17 cellular contexts compared by ENCODE assay signal in genomic region chr18:78238404-78239089, GRCh38.
DNase-seq lines count a peak whose midpoint lies in the region; ATAC-seq and TF ChIP-seq lines count a peak whose summit lies in the region.
"Had no signal": no experiment of that assay in that cellular context is flagged by ENCODE, and none has a peak within 500 bp of the region (broad histone marks: within the 10 kb centered on the region; RNA-seq: fewer than 3 reads in every experiment).

No MANE protein-coding gene starts in this region.

- H3K4me3 ChIP-seq in DND-41 (ENCODE audit: low read depth in 1 of 2, low read length in 2 of 2): no peak overlapping the region
- no peak overlapping the region for H3K4me3 ChIP-seq in GM23338
- no peak overlapping the region for H3K4me3 ChIP-seq in lower leg skin (ENCODE audit: low read depth, poor library complexity, severe bottlenecking)
- H3K4me3 ChIP-seq in tibial artery: no peak overlapping the region
- H3K4me3 ChIP-seq: heart right ventricle, lower lobe of right lung, skin epidermis, suprapubic skin had no signal

- H3K27me3 Mint-ChIP-seq in GM23338 (ENCODE audit: insufficient read depth, low read depth, poor library complexity) (peaks cover 19% of the 10 kb centered on the region), brain (peaks cover 10% of the 10 kb centered on the region)
- no peaks in the 10 kb centered on the region for H3K27me3 Mint-ChIP-seq in natural killer cell treated with Interleukin-12 subunit alpha and Interleukin-12 subunit beta and Interleukin-15 and Interleukin-18, amount 100 ng/mL, for 72 hours
- H3K27me3 Mint-ChIP-seq: activated CD4-positive, alpha-beta memory T cell treated with anti-CD3 and anti-CD28 coated beads, Interleukin-2, amount 10 ng/mL, durations not matched to agents 7 days and 5 days had no signal

- H3K27me3 ChIP-seq in DND-41 (ENCODE audit: insufficient read depth, low read length, poor library complexity) (no peaks in the 10 kb centered on the region), GM23338 (ENCODE audit: insufficient read depth) (no peaks in the 10 kb centered on the region), tibial artery (no peaks in the 10 kb centered on the region)
- H3K27me3 ChIP-seq: heart right ventricle, suprapubic skin had no signal

- H4K20me1 ChIP-seq in DND-41 (ENCODE audit: insufficient read depth, low read length): no peaks in the 10 kb centered on the region
- no peaks in the 10 kb centered on the region for H4K20me1 ChIP-seq in GM23338 (replicated peaks; ENCODE audit: insufficient read depth)

- H2AFZ ChIP-seq in DND-41 (ENCODE audit: low read depth, low read length): no peak overlapping the region
- no peak overlapping the region for H2AFZ ChIP-seq in GM23338

- no peak overlapping the region for H3K9ac ChIP-seq in DND-41 (ENCODE audit: low read depth, low read length)

- peak; percentile 10 for DNase-seq in DND-41
- DNase-seq in GM23338 (ENCODE audit: low spot score): peak; percentile 1
- no peak for DNase-seq in natural killer cell treated with Interleukin-12 subunit alpha and Interleukin-12 subunit beta and Interleukin-15 and Interleukin-18, amount 100 ng/mL, for 72 hours (ENCODE audit: low spot score)
- DNase-seq in lower leg skin (ENCODE audit: low spot score in 2 of 2): no peak
- DNase-seq in tibial artery: no peak
- no peak for DNase-seq in NCI-H2081 (lab: John Stamatoyannopoulos, UW)
- DNase-seq in NCI-H1436 treated with DMSO at 0.1 percent for 48 hours (lab: John Stamatoyannopoulos, UW): no peak
- DNase-seq: activated CD4-positive, alpha-beta memory T cell treated with anti-CD3 and anti-CD28 coated beads, Interleukin-2, amount 10 ng/mL, durations not matched to agents 7 days and 5 days; heart right ventricle; lower lobe of right lung; NCI-H1417 treated with DMSO at 0.1 percent for 48 hours; NCI-H446; NK-92 treated with Interleukin-12 subunit alpha and Interleukin-12 subunit beta, amount 100 ng/mL, for 24 hours; stimulated activated CD4-positive, alpha-beta T cell treated with anti-CD3 and anti-CD28 coated beads, Interleukin-4, amount 100 ng/mL, for 24 hours had no signal

- TF ChIP-seq CTCF in DND-41 (IDR thresholded peaks at IDR 0.05; ENCODE audit: borderline replicate concordance, extremely low read depth, low read length, poor library complexity, severe bottlenecking) (no peak), GM23338 (conservative IDR thresholded peaks at IDR 0.05; ENCODE audit: low read depth in 2 of 2) (no peak), brain (conservative IDR thresholded peaks at IDR 0.05) (no peak), lower leg skin (IDR thresholded peaks at IDR 0.05) (no peak), tibial artery (IDR thresholded peaks at IDR 0.05) (no peak)

- ATAC-seq in DND-41 (ENCODE audit: insufficient read depth, low read depth) (peak; percentile 39; the same call in 1 of the 3 replicates), GM23338 (no peak)
- ATAC-seq in natural killer cell treated with Interleukin-12 subunit alpha and Interleukin-12 subunit beta and Interleukin-15 and Interleukin-18, amount 100 ng/mL, for 72 hours: peak; percentile 24 to 41
- ATAC-seq: heart right ventricle had no signal

- no peaks in the 10 kb centered on the region for H3K9me2 ChIP-seq in GM23338 (ENCODE audit: insufficient read depth)

- intact Hi-C loops in lower leg skin (cut with DNase I; ENCODE audit: low total_unique reads) (no loop called here), tibial artery (cut with DNase I; ENCODE audit: low total_unique reads) (no loop called here)

- H3K4me1 Mint-ChIP-seq in GM23338: no peaks in the 10 kb centered on the region; the same call in 2 of the 3 replicates
- H3K4me1 Mint-ChIP-seq in brain: peaks cover 42% of the 10 kb centered on the region
- H3K4me1 Mint-ChIP-seq in natural killer cell treated with Interleukin-12 subunit alpha and Interleukin-12 subunit beta and Interleukin-15 and Interleukin-18, amount 100 ng/mL, for 72 hours (ENCODE audit: low read depth in 2 of 2): peaks cover 3 to 6% of the 10 kb centered on the region in 2 donors

- H3K27ac Mint-ChIP-seq in GM23338: peak overlapping the region; percentile 6; the same call in 1 of the 2 replicates
- peak overlapping the region in 3 of 5 experiments; percentile 3 to 85 (median 6) for H3K27ac Mint-ChIP-seq in brain
- H3K27ac Mint-ChIP-seq in natural killer cell treated with Interleukin-12 subunit alpha and Interleukin-12 subunit beta and Interleukin-15 and Interleukin-18, amount 100 ng/mL, for 72 hours: no peak overlapping the region
- H3K27ac Mint-ChIP-seq: activated CD4-positive, alpha-beta memory T cell treated with anti-CD3 and anti-CD28 coated beads, Interleukin-2, amount 10 ng/mL, durations not matched to agents 7 days and 5 days had no signal

- H3K9me3 ChIP-seq in DND-41 (ENCODE audit: insufficient read depth, low read length, severe bottlenecking) (peaks cover 4% of the 10 kb centered on the region), tibial artery (no peaks in the 10 kb centered on the region)
- H3K9me3 ChIP-seq: heart right ventricle, lower lobe of right lung, suprapubic skin had no signal

- WGBS in lower leg skin, 2 donors: 87 to 94% methylated on average over 37 to 46 of the region's 46 CpGs

- no peaks in the 10 kb centered on the region for H3K79me2 ChIP-seq in DND-41 (ENCODE audit: insufficient read depth, low read length)
- no peaks in the 10 kb centered on the region for H3K79me2 ChIP-seq in GM23338 (replicated peaks; ENCODE audit: insufficient read depth)

- H3K4me3 Mint-ChIP-seq in GM23338 (peak overlapping the region; percentile 39), brain (peak overlapping the region in 1 of 5 experiments; percentile 4)
- H3K4me3 Mint-ChIP-seq in natural killer cell treated with Interleukin-12 subunit alpha and Interleukin-12 subunit beta and Interleukin-15 and Interleukin-18, amount 100 ng/mL, for 72 hours: no peak overlapping the region
- H3K4me3 Mint-ChIP-seq: activated CD4-positive, alpha-beta memory T cell treated with anti-CD3 and anti-CD28 coated beads, Interleukin-2, amount 10 ng/mL, durations not matched to agents 7 days and 5 days had no signal

- peaks cover 96% of the 10 kb centered on the region for H3K9me3 Mint-ChIP-seq in GM23338
- peaks cover 0 to 57% (median 6%) of the 10 kb centered on the region in 5 experiments for H3K9me3 Mint-ChIP-seq in brain
- peaks cover 6% of the 10 kb centered on the region for H3K9me3 Mint-ChIP-seq in natural killer cell treated with Interleukin-12 subunit alpha and Interleukin-12 subunit beta and Interleukin-15 and Interleukin-18, amount 100 ng/mL, for 72 hours

- no peak overlapping the region for H3K27ac ChIP-seq in DND-41 (ENCODE audit: low read length)
- H3K27ac ChIP-seq in GM23338 (ENCODE audit: low read depth): no peak overlapping the region
- no peak overlapping the region for H3K27ac ChIP-seq in tibial artery
- H3K27ac ChIP-seq: heart right ventricle, lower lobe of right lung, skin epidermis, suprapubic skin had no signal

- no peak for TF ChIP-seq POLR2A in lower leg skin (IDR thresholded peaks at IDR 0.05)

- H3K4me1 ChIP-seq in DND-41 (ENCODE audit: insufficient read depth, low read length) (no peaks in the 10 kb centered on the region), GM23338 (ENCODE audit: insufficient read depth) (no peaks in the 10 kb centered on the region), tibial artery (no peaks in the 10 kb centered on the region)
- H3K4me1 ChIP-seq: lower lobe of right lung had no signal

- no peak overlapping the region for H3K4me2 ChIP-seq in DND-41 (ENCODE audit: insufficient read depth, low read length)
- no peak overlapping the region for H3K4me2 ChIP-seq in GM23338

- no peaks in the 10 kb centered on the region for H3F3A ChIP-seq in GM23338 (replicated peaks; ENCODE audit: low read depth)

- peaks cover 51% of the 10 kb centered on the region for H3K36me3 Mint-ChIP-seq in GM23338 (ENCODE audit: low read depth)
- no peaks in the 10 kb centered on the region for H3K36me3 Mint-ChIP-seq in brain
- peaks cover 8% of the 10 kb centered on the region for H3K36me3 Mint-ChIP-seq in natural killer cell treated with Interleukin-12 subunit alpha and Interleukin-12 subunit beta and Interleukin-15 and Interleukin-18, amount 100 ng/mL, for 72 hours

- no peaks in the 10 kb centered on the region for H3K36me3 ChIP-seq in DND-41 (ENCODE audit: insufficient read depth, low read length)
- H3K36me3 ChIP-seq in GM23338 (ENCODE audit: insufficient read depth): no peaks in the 10 kb centered on the region; the same call in 1 of the 2 replicates
- no peaks in the 10 kb centered on the region for H3K36me3 ChIP-seq in tibial artery
- H3K36me3 ChIP-seq: heart right ventricle, lower lobe of right lung, suprapubic skin had no signal

TF ChIP-seq in GM23338, 12 proteins besides CTCF, POLR2A, EP300 and RAD21 (continues in another document):
- TF ChIP-seq POLR2AphosphoS5 (IDR thresholded peaks at IDR 0.05; ENCODE audit: low read depth): no peak
- no peak for TF ChIP-seq ZNF331 (CRISPR knock-in tag; IDR thresholded peaks at IDR 0.05; ENCODE audit: low read depth)

Comparison
In these comparisons a context has a peak if more than half of its experiments do, and no peak if none do; other contexts are left out.
1. DNase-seq: peak in DND-41 (single experiment) and GM23338 (single experiment); none in natural killer cell treated with Interleukin-12 subunit alpha and Interleukin-12 subunit beta and Interleukin-15 and Interleukin-18, amount 100 ng/mL, for 72 hours (single experiment), lower leg skin (0 of 2), tibial artery (0 of 2), NCI-H2081 (0 of 2) and NCI-H1436 treated with DMSO at 0.1 percent for 48 hours (single experiment).
2. H3K27ac Mint-ChIP-seq: peak in GM23338 (single experiment) and brain (3 of 5); none in natural killer cell treated with Interleukin-12 subunit alpha and Interleukin-12 subunit beta and Interleukin-15 and Interleukin-18, amount 100 ng/mL, for 72 hours (0 of 2).